Comparison of ENCODE assay signal across 1 cellular context in the genomic region with DNA sequence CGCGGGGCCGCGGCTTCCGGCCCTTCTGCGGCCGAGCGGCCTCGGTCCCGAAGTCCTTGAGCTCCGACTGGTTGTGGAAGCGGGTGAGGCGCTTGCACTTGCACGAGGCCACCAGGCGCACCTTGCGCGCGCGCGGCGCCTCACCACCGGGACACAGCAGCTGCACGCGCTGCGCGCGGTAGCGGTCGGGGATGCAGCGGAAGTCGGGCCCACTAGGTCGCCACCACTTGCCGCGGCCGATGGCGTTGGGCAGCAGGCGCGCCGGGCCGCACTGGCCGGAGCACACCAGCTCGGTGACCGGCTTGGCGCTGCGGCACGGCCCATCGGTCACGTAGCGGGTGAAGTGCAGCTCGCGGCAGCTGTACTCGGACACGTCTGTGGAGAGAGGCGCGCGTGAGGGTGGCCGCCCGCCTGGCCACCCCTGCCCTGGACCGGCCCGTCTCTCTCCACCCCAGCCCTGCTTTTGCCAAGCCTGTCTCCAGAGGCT.
TF ChIP-seq lines count a peak whose summit lies in the region.

No MANE protein-coding gene starts in this region.

TF ChIP-seq in H1, 55 proteins besides CTCF, POLR2A, EP300 and RAD21:
- TF ChIP-seq, protein P1, sequence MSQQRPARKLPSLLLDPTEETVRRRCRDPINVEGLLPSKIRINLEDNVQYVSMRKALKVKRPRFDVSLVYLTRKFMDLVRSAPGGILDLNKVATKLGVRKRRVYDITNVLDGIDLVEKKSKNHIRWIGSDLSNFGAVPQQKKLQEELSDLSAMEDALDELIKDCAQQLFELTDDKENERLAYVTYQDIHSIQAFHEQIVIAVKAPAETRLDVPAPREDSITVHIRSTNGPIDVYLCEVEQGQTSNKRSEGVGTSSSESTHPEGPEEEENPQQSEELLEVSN (IDR thresholded peaks at IDR 0.05), result peak; percentile 90
- TF ChIP-seq, protein P2, sequence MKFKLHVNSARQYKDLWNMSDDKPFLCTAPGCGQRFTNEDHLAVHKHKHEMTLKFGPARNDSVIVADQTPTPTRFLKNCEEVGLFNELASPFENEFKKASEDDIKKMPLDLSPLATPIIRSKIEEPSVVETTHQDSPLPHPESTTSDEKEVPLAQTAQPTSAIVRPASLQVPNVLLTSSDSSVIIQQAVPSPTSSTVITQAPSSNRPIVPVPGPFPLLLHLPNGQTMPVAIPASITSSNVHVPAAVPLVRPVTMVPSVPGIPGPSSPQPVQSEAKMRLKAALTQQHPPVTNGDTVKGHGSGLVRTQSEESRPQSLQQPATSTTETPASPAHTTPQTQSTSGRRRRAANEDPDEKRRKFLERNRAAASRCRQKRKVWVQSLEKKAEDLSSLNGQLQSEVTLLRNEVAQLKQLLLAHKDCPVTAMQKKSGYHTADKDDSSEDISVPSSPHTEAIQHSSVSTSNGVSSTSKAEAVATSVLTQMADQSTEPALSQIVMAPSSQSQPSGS (IDR thresholded peaks at IDR 0.05; ENCODE audit: low read length), result no peak
- TF ChIP-seq, protein P3, sequence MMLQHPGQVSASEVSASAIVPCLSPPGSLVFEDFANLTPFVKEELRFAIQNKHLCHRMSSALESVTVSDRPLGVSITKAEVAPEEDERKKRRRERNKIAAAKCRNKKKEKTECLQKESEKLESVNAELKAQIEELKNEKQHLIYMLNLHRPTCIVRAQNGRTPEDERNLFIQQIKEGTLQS (IDR thresholded peaks at IDR 0.05; ENCODE audit: insufficient read depth, low read depth, low read length), result no peak
- TF ChIP-seq, protein P4, sequence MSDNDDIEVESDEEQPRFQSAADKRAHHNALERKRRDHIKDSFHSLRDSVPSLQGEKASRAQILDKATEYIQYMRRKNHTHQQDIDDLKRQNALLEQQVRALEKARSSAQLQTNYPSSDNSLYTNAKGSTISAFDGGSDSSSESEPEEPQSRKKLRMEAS (IDR thresholded peaks at IDR 0.05), result peak; percentile 95
- TF ChIP-seq CHD2 (IDR thresholded peaks at IDR 0.05; ENCODE audit: low read length) (no peak), CREB1 (IDR thresholded peaks at IDR 0.05) (no peak), TBP (IDR thresholded peaks at IDR 0.05; ENCODE audit: low read depth, low read length) (no peak), SP1 (IDR thresholded peaks at IDR 0.05; ENCODE audit: low read depth, low read length) (no peak), GABPA (IDR thresholded peaks at IDR 0.05; ENCODE audit: borderline replicate concordance, insufficient read depth, low read length) (peak; percentile 77), RNF2 (IDR thresholded peaks at IDR 0.05; ENCODE audit: borderline replicate concordance, low read depth, low read length, missing control alignments, poor library complexity, severe bottlenecking) (no peak), PHF8 (conservative IDR thresholded peaks at IDR 0.05; ENCODE audit: low read depth, low read length) (no peak), RBBP5 (IDR thresholded peaks at IDR 0.05; ENCODE audit: borderline replicate concordance, low read depth, low read length) (peak; percentile 59; the same call in 1 of the 2 replicates), SP4 (IDR thresholded peaks at IDR 0.05; ENCODE audit: low read length) (no peak), TAF1 (IDR thresholded peaks at IDR 0.05; ENCODE audit: low read depth, low read length) (0 out of 2 replicates have a peak, but pooled peaks have one; percentile 39), FOSL1 (IDR thresholded peaks at IDR 0.05; ENCODE audit: insufficient read depth, low read depth, low read length) (no peak), TAF7 (optimal IDR thresholded peaks at IDR 0.05; ENCODE audit: borderline replicate concordance, low read depth, low read length) (no peak), CEBPB (IDR thresholded peaks at IDR 0.05; ENCODE audit: low read depth, low read length) (no peak), GTF2F1 (IDR thresholded peaks at IDR 0.05; ENCODE audit: borderline replicate concordance, low read depth, low read length) (no peak; the same call in 1 of the 2 replicates), JUND (IDR thresholded peaks at IDR 0.05; ENCODE audit: low read length) (no peak), KDM5A (IDR thresholded peaks at IDR 0.05; ENCODE audit: low read length) (no peak), HDAC2 (IDR thresholded peaks at IDR 0.05; ENCODE audit: borderline replicate concordance in 1 of 2, low read depth in 2 of 2, low read length in 2 of 2) (peak in 1 of 2 experiments; percentile 32; a peak in 1 of 4 replicates), ZNF274 (IDR thresholded peaks at IDR 0.05; ENCODE audit: borderline replicate concordance, extremely low read depth, low read length) (no peak), NANOG (IDR thresholded peaks at IDR 0.05; ENCODE audit: insufficient read depth, low read depth, low read length, poor library complexity, severe bottlenecking) (no peak), EZH2 (IDR thresholded peaks at IDR 0.05; ENCODE audit: low read depth, low read length, severe bottlenecking) (peak; percentile 68), SIX5 (IDR thresholded peaks at IDR 0.05; ENCODE audit: low read depth, low read length) (no peak), KDM4A (IDR thresholded peaks at IDR 0.05; ENCODE audit: low read depth, low read length, severe bottlenecking) (peak; percentile 52), SP2 (IDR thresholded peaks at IDR 0.05; ENCODE audit: low read length) (no peak), CBX8 (IDR thresholded peaks at IDR 0.05; ENCODE audit: borderline replicate concordance, low read depth, low read length) (no peak), CBX5 (IDR thresholded peaks at IDR 0.05; ENCODE audit: low read depth, low read length) (no peak), CHD1 (IDR thresholded peaks at IDR 0.05; ENCODE audit: low read depth, low read length) (no peak), TEAD4 (IDR thresholded peaks at IDR 0.05; ENCODE audit: low read depth, low read length) (peak; percentile 23; the same call in 1 of the 2 replicates), SRF (IDR thresholded peaks at IDR 0.05; ENCODE audit: low read depth, low read length) (no peak), TCF12 (IDR thresholded peaks at IDR 0.05; ENCODE audit: low read depth, low read length) (no peak), BCL11A (IDR thresholded peaks at IDR 0.05; ENCODE audit: low read depth in 2 of 2, low read length in 2 of 2) (no peak), POLR2AphosphoS5 (IDR thresholded peaks at IDR 0.05; ENCODE audit: low read depth, low read length) (no peak), HDAC6 (IDR thresholded peaks at IDR 0.05; ENCODE audit: low read depth, low read length) (no peak), CTBP2 (IDR thresholded peaks at IDR 0.05; ENCODE audit: borderline replicate concordance, insufficient read depth, insufficient read length, low read length) (no peak), MAFK (IDR thresholded peaks at IDR 0.05; ENCODE audit: low read depth, low read length) (no peak), SUZ12 (IDR thresholded peaks at IDR 0.05; ENCODE audit: low read length) (peak; percentile 69; the same call in 1 of the 2 replicates), POU5F1 (IDR thresholded peaks at IDR 0.05; ENCODE audit: low read depth, low read length) (no peak), YY1 (IDR thresholded peaks at IDR 0.05; ENCODE audit: low read depth, low read length) (no peak; the same call in 1 of the 2 replicates), BACH1 (IDR thresholded peaks at IDR 0.05; ENCODE audit: low read length) (no peak; the same call in 1 of the 2 replicates), RXRA (IDR thresholded peaks at IDR 0.05; ENCODE audit: insufficient read depth, low read depth, low read length) (no peak), KDM1A (IDR thresholded peaks at IDR 0.05; ENCODE audit: borderline replicate concordance, low read length) (peak; percentile 43; the same call in 1 of the 2 replicates), BRCA1 (IDR thresholded peaks at IDR 0.05; ENCODE audit: low read depth, low read length) (no peak), SIRT6 (IDR thresholded peaks at IDR 0.05; ENCODE audit: low read length) (no peak), RFX5 (IDR thresholded peaks at IDR 0.05; ENCODE audit: borderline replicate concordance, low read depth, low read length) (no peak), JUN (IDR thresholded peaks at IDR 0.05; ENCODE audit: low read depth, low read length) (no peak), SIN3A (conservative IDR thresholded peaks at IDR 0.05 in 1 of 2, IDR thresholded peaks at IDR 0.05 in 1 of 2; ENCODE audit: low read depth in 1 of 2, low read length in 2 of 2) (no peak), EGR1 (IDR thresholded peaks at IDR 0.05; ENCODE audit: borderline replicate concordance, low read depth, low read length) (no peak), SAP30 (IDR thresholded peaks at IDR 0.05; ENCODE audit: insufficient read depth, insufficient replicate concordance, low read length) (no peak), ASH2L (IDR thresholded peaks at IDR 0.05; ENCODE audit: low read length) (peak; percentile 51), NRF1 (IDR thresholded peaks at IDR 0.05; ENCODE audit: low read depth, low read length) (no peak)
- TF ChIP-seq, protein P5, sequence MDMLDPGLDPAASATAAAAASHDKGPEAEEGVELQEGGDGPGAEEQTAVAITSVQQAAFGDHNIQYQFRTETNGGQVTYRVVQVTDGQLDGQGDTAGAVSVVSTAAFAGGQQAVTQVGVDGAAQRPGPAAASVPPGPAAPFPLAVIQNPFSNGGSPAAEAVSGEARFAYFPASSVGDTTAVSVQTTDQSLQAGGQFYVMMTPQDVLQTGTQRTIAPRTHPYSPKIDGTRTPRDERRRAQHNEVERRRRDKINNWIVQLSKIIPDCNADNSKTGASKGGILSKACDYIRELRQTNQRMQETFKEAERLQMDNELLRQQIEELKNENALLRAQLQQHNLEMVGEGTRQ (IDR thresholded peaks at IDR 0.05; ENCODE audit: low read length), result no peak
- TF ChIP-seq, protein P6, sequence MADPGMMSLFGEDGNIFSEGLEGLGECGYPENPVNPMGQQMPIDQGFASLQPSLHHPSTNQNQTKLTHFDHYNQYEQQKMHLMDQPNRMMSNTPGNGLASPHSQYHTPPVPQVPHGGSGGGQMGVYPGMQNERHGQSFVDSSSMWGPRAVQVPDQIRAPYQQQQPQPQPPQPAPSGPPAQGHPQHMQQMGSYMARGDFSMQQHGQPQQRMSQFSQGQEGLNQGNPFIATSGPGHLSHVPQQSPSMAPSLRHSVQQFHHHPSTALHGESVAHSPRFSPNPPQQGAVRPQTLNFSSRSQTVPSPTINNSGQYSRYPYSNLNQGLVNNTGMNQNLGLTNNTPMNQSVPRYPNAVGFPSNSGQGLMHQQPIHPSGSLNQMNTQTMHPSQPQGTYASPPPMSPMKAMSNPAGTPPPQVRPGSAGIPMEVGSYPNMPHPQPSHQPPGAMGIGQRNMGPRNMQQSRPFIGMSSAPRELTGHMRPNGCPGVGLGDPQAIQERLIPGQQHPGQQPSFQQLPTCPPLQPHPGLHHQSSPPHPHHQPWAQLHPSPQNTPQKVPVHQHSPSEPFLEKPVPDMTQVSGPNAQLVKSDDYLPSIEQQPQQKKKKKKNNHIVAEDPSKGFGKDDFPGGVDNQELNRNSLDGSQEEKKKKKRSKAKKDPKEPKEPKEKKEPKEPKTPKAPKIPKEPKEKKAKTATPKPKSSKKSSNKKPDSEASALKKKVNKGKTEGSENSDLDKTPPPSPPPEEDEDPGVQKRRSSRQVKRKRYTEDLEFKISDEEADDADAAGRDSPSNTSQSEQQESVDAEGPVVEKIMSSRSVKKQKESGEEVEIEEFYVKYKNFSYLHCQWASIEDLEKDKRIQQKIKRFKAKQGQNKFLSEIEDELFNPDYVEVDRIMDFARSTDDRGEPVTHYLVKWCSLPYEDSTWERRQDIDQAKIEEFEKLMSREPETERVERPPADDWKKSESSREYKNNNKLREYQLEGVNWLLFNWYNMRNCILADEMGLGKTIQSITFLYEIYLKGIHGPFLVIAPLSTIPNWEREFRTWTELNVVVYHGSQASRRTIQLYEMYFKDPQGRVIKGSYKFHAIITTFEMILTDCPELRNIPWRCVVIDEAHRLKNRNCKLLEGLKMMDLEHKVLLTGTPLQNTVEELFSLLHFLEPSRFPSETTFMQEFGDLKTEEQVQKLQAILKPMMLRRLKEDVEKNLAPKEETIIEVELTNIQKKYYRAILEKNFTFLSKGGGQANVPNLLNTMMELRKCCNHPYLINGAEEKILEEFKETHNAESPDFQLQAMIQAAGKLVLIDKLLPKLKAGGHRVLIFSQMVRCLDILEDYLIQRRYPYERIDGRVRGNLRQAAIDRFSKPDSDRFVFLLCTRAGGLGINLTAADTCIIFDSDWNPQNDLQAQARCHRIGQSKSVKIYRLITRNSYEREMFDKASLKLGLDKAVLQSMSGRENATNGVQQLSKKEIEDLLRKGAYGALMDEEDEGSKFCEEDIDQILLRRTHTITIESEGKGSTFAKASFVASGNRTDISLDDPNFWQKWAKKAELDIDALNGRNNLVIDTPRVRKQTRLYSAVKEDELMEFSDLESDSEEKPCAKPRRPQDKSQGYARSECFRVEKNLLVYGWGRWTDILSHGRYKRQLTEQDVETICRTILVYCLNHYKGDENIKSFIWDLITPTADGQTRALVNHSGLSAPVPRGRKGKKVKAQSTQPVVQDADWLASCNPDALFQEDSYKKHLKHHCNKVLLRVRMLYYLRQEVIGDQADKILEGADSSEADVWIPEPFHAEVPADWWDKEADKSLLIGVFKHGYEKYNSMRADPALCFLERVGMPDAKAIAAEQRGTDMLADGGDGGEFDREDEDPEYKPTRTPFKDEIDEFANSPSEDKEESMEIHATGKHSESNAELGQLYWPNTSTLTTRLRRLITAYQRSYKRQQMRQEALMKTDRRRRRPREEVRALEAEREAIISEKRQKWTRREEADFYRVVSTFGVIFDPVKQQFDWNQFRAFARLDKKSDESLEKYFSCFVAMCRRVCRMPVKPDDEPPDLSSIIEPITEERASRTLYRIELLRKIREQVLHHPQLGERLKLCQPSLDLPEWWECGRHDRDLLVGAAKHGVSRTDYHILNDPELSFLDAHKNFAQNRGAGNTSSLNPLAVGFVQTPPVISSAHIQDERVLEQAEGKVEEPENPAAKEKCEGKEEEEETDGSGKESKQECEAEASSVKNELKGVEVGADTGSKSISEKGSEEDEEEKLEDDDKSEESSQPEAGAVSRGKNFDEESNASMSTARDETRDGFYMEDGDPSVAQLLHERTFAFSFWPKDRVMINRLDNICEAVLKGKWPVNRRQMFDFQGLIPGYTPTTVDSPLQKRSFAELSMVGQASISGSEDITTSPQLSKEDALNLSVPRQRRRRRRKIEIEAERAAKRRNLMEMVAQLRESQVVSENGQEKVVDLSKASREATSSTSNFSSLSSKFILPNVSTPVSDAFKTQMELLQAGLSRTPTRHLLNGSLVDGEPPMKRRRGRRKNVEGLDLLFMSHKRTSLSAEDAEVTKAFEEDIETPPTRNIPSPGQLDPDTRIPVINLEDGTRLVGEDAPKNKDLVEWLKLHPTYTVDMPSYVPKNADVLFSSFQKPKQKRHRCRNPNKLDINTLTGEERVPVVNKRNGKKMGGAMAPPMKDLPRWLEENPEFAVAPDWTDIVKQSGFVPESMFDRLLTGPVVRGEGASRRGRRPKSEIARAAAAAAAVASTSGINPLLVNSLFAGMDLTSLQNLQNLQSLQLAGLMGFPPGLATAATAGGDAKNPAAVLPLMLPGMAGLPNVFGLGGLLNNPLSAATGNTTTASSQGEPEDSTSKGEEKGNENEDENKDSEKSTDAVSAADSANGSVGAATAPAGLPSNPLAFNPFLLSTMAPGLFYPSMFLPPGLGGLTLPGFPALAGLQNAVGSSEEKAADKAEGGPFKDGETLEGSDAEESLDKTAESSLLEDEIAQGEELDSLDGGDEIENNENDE (IDR thresholded peaks at IDR 0.05; ENCODE audit: insufficient replicate concordance, low read length), result no peak
